Comparison of ENCODE assay signal across 8 cellular contexts in the genomic region with DNA sequence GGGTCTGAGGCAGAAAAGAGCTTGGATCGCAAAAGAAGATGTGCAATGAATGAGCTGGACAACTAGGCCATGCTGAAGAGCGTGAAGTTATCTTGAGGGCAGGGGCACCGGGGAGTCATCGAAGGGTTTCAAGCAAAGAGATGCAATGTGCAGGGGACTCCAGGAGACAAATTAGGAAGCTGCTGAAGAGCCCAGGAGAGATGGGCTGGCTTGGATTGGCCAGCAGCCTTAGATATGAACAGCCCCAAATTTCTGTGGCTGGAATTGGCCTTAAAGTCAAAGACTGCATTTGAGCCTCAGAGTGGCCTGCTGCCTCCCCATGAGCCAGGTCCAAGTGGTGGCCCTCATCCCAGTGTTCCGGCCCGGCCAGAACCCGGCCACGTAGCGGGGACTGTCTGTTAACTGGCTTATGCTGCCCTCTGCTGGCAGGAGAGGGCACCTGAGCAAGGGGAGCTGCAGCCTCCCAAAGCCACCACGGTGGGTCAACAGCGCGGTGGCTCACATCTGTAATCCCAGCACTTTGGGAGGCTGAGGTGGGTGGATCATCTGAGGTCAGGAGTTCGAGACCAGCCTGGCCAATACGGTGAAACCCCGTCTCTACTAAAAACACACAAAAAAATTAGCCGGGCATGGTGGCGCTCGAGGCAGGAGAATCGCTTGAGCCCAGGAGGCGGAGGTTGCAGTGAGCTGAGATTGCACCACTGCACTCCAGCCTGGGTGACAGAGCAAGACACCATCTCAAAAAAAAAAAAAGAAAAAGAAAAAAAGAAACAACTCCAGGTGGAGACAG. TPM values are rescaled to one million over a fixed set of nuclear protein-coding genes. Genes with fewer than 3 reads are reported as not detected.
DNase-seq lines count a peak whose midpoint lies in the region; ATAC-seq, FAIRE-seq and TF ChIP-seq lines count a peak whose summit lies in the region.
"Not testable (repeated sequence)": the region's sequence is repeated elsewhere in the genome, so short reads cannot be mapped to it uniquely, and the experiment has no call there.

No MANE protein-coding gene starts in this region.

- not testable (repeated sequence) for TF ChIP-seq POLR2A in GM12892 (IDR thresholded peaks at IDR 0.05; ENCODE audit: low read depth, low read length); heart left ventricle (IDR thresholded peaks at IDR 0.05); vagina (IDR thresholded peaks at IDR 0.05)

- H3K27ac ChIP-seq in heart left ventricle = peak overlapping the region in 1 of 12 donors; percentile 25
- H3K27ac ChIP-seq in psoas muscle, vagina: not testable (repeated sequence)

- not testable (repeated sequence) for H3K36me3 ChIP-seq in heart left ventricle; psoas muscle (ENCODE audit: insufficient read depth in 1 of 2, low read depth in 1 of 2); vagina

- intact Hi-C loops in heart left ventricle (cut with DNase I) = loop anchor here (1.0 to 10.0 kb wide), 5 partner anchors 38 to 1968 kb away; no protein-coding TSS in a partner anchor
- intact Hi-C loops in psoas muscle (cut with DNase I) = loop anchor here in 1 of 2 donors (1.0 kb wide), 1 partner anchor 43 kb away; no protein-coding TSS in a partner anchor
- intact Hi-C loops in vagina (cut with DNase I) = not testable (repeated sequence)

- not testable (repeated sequence) for H3K4me1 ChIP-seq in heart left ventricle, psoas muscle, vagina

- not testable (repeated sequence) for H3K9me3 ChIP-seq in heart left ventricle, psoas muscle, vagina

- peak; percentile 60 for DNase-seq in GM12892 (ENCODE audit: insufficient read length)
- peak; percentile 78 for DNase-seq in NCI-H1105 (lab: John Stamatoyannopoulos, UW)
- DNase-seq in T follicular helper cell (ENCODE audit: low read depth) = peak; percentile 65
- DNase-seq in activated naive CD8-positive, alpha-beta T cell treated with anti-CD3 and anti-CD28 coated beads, Interleukin-2, amount 50 U/mL, for 16 hours (ENCODE audit: low read depth, low spot score) = peak; percentile 59
- peak; percentile 85 to 93 (median 88) for DNase-seq in heart left ventricle
- DNase-seq in psoas muscle = peak; percentile 87 to 90
- DNase-seq in vagina (ENCODE audit: extremely low spot score in 2 of 2) = not testable (repeated sequence)

- H3K4me3 ChIP-seq in heart left ventricle, psoas muscle, vagina: not testable (repeated sequence)

- peak; percentile 38 for FAIRE-seq in GM12892 (lab: Jason Lieb, UNC)

- ATAC-seq in HG02642 (IDR thresholded peaks at IDR 0.05; ENCODE audit: poor library complexity, unreplicated experiment) = peak; percentile 95
- peak; percentile 91 to 98 (median 96) for ATAC-seq in heart left ventricle
- ATAC-seq in psoas muscle = peak; percentile 80 to 95 (median 94)

- TF ChIP-seq CTCF in heart left ventricle (IDR thresholded peaks at IDR 0.05) (peak; percentile 92 to 98 (median 96)), psoas muscle (IDR thresholded peaks at IDR 0.05) (peak; percentile 91), vagina (IDR thresholded peaks at IDR 0.05) (peak; percentile 90 to 99 (median 90))

- not testable (repeated sequence) for H3K27me3 ChIP-seq in heart left ventricle, vagina
- H3K27me3 ChIP-seq in psoas muscle (ENCODE audit: insufficient read depth in 3 of 3, low read length in 2 of 3) = peaks cover 0 to 11% (median 0%) of the 10 kb centered on the region in 3 donors

- 29 to 35% (median 34%) methylated on average over 20 of the region's 20 CpGs for WGBS in heart left ventricle, 4 donors
- 28 to 32% (median 30%) methylated on average over 20 of the region's 20 CpGs for WGBS in psoas muscle, 3 donors

RNA-seq across cellular contexts. Expression of gene HM13, which starts 11.2 kb away (rescaled TPM):
- polyA plus RNA-seq in GM12892 (2012; ENCODE audit: missing spikeins) = 43.4 TPM
- total RNA-seq in heart left ventricle (100 to 1,000 TPM in 1 of 9 donors, 10 to 100 TPM in 8; 22.3 to 110 (median 39.8) TPM), psoas muscle (10 to 100 TPM; 32.4 to 62.5 (median 49.2) TPM), vagina (77.8 TPM)
- polyA plus RNA-seq in heart left ventricle (100 to 1,000 TPM in 1 of 2 donors, 10 to 100 TPM in 1; 41.0 to 119 TPM), psoas muscle (100 to 1,000 TPM in 1 of 3 donors, 10 to 100 TPM in 2; 44.0 to 112 (median 48.4) TPM)

RNA-seq across cellular contexts. Expression of gene REM1, which starts 28.0 kb away (rescaled TPM):
- polyA plus RNA-seq in GM12892 (2012; ENCODE audit: missing spikeins) = not detected
- 1 to 10 TPM in 8 of 9 donors, under 1 TPM in 1; 0.44 to 5.3 (median 1.5) TPM for total RNA-seq in heart left ventricle
- polyA plus RNA-seq in heart left ventricle = 1 to 10 TPM; 2.6 to 3.2 TPM
- total RNA-seq in psoas muscle = 1 to 10 TPM in 2 of 4 donors, under 1 TPM in 2; 0.91 to 2.0 (median 0.97) TPM
- 1 to 10 TPM in 2 of 3 donors, under 1 TPM in 1; 0.93 to 2.8 (median 1.4) TPM for polyA plus RNA-seq in psoas muscle
- 4.4 TPM for total RNA-seq in vagina

RNA-seq across cellular contexts. Expression of gene DEFB124, which starts 28.2 kb away (rescaled TPM):
- polyA plus RNA-seq in GM12892 (2012; ENCODE audit: missing spikeins) = not detected
- not detected for total RNA-seq in heart left ventricle
- under 1 TPM in 1 of 2 donors, not detected in 1; 0.76 TPM for polyA plus RNA-seq in heart left ventricle
- not detected for total RNA-seq in psoas muscle
- polyA plus RNA-seq in psoas muscle = under 1 TPM in 1 of 3 donors, not detected in 2; 0.18 TPM
- not detected for total RNA-seq in vagina
